ENCODE assay signal across 8 cellular contexts in the genomic region with DNA sequence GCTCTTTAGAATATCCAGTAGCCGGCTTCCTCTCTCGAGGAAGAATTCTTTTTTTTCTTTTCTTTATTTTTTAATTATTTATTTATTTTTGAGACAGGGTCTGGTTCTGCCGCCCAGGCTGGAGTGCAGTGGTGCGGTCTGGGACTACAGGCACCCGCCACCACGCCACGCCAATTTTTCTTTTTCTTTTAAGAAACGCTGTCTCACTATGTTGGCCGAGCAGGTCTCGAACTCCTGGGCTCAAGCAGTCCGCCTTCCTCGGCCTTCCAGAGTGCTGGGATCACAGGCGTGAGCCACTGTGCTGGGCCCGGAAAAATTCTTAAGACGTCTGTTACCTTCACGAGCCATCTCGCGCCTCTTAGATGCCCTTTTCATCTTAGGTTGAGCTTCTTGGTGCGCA. TPM values are rescaled to one million over a fixed set of nuclear protein-coding genes. Genes with fewer than 3 reads are reported as not detected.
DNase-seq lines count a peak whose midpoint lies in the region; ATAC-seq, FAIRE-seq and TF ChIP-seq lines count a peak whose summit lies in the region.

No MANE protein-coding gene starts in this region.

- peaks cover 31% of the 10 kb centered on the region for H4K20me1 ChIP-seq in HepG2 (ENCODE audit: insufficient read depth, low read length)

- ATAC-seq in HepG2, result no peak
- no peak for ATAC-seq in HG02759 (IDR thresholded peaks at IDR 0.05; ENCODE audit: unreplicated experiment)
- no peak for ATAC-seq in HG02588 (IDR thresholded peaks at IDR 0.05; ENCODE audit: unreplicated experiment)

- H3K4me3 Mint-ChIP-seq in activated CD4-positive, alpha-beta T cell treated with anti-CD3 and anti-CD28 coated beads, Interleukin-2, amount 10 ng/mL, durations not matched to agents 7 days and 5 days, result peak overlapping the region; percentile 76

- H3K4me1 Mint-ChIP-seq in activated CD4-positive, alpha-beta T cell treated with anti-CD3 and anti-CD28 coated beads, Interleukin-2, amount 10 ng/mL, durations not matched to agents 7 days and 5 days, result peaks cover 26% of the 10 kb centered on the region

- FAIRE-seq in HepG2 (lab: Jason Lieb, UNC), result no peak

- TSS peak; percentile 74 for BruUV-seq in HepG2 (replicated peaks; lab: Mats Ljungman, UMichigan)

- TF ChIP-seq EP300 in HepG2 (IDR thresholded peaks at IDR 0.05; ENCODE audit: low read depth in 2 of 2, low read length in 2 of 2) (no peak), HepG2 (CRISPR knock-in tag; IDR thresholded peaks at IDR 0.05; ENCODE audit: borderline replicate concordance) (no peak)

- peak overlapping the region; percentile 92 for H3K27ac Mint-ChIP-seq in activated CD4-positive, alpha-beta T cell treated with anti-CD3 and anti-CD28 coated beads, Interleukin-2, amount 10 ng/mL, durations not matched to agents 7 days and 5 days

- POLR2A ChIA-PET in activated CD4-positive, alpha-beta T cell treated with anti-CD3 and anti-CD28 coated beads, Interleukin-2, amount 10 ng/mL, durations not matched to agents 7 days and 5 days (lab: Charles Lee), result no interaction called here
- POLR2A ChIA-PET in HepG2 (lab: Yijun Ruan, JAX), result no interaction called here

- H3K36me3 Mint-ChIP-seq in activated CD4-positive, alpha-beta T cell treated with anti-CD3 and anti-CD28 coated beads, Interleukin-2, amount 10 ng/mL, durations not matched to agents 7 days and 5 days (ENCODE audit: low read depth), result no peaks in the 10 kb centered on the region

- H3K4me2 ChIP-seq in HepG2 (ENCODE audit: low read depth, low read length), result peak overlapping the region; percentile 99

- in situ Hi-C loops in HepG2 (cut with HindIII; ENCODE audit: extremely low pct_ligation_motif_present, low pct_unique_long_range_greater_than_20kb), result no loop called here

- whole genome bisulfite sequencing in HepG2 (ENCODE audit: low lambda C conversion rate), result 97% methylated on average over 19 of the region's 19 CpGs
- 60 to 70% methylated on average over 19 of the region's 19 CpGs for WGBS in testis, 2 donors

- intact Hi-C loops in ascending aorta (cut with DNase I), result loop anchor here (2.0 to 5.0 kb wide), 6 partner anchors 151 to 349 kb away; partner anchors contain the start of genes ACTR1B and COX5B
- intact Hi-C loops in HepG2 (cut with micrococcal nuclease; ENCODE audit: unreplicated experiment), result loop anchor here (10.0 kb wide), 1 partner anchor 268 kb away; no protein-coding TSS in a partner anchor
- intact Hi-C loops in testis (cut with DNase I; ENCODE audit: low total_unique reads), result no loop called here

- no peak for DNase-seq in activated CD4-positive, alpha-beta T cell treated with anti-CD3 and anti-CD28 coated beads, Interleukin-2, amount 10 ng/mL, durations not matched to agents 7 days and 5 days
- no peak for DNase-seq in activated CD4-positive, alpha-beta T cell treated with anti-CD3 and anti-CD28 coated beads, Interleukin-2, amount 50 U/mL, for 1 hour
- no peak for DNase-seq in ascending aorta (ENCODE audit: low spot score in 2 of 2)
- DNase-seq in HepG2 (ENCODE audit: low spot score), result no peak
- DNase-seq in testis, result peak; percentile 21
- no peak for DNase-seq in EL

- H3K27me3 ChIP-seq in ascending aorta (no peaks in the 10 kb centered on the region), HepG2 (ENCODE audit: control insufficient read depth in 1 of 2, insufficient read depth in 2 of 2, low read length in 2 of 2) (no peaks in the 10 kb centered on the region; a peak in 1 of 5 replicates), testis (no peaks in the 10 kb centered on the region)

- TF ChIP-seq CTCF in ascending aorta (IDR thresholded peaks at IDR 0.05) (no peak), HepG2 (CRISPR knock-in tag; IDR thresholded peaks at IDR 0.05) (no peak), testis (IDR thresholded peaks at IDR 0.05) (no peak)

- H3K79me2 ChIP-seq in HepG2 (ENCODE audit: insufficient read depth, low read length), result peaks cover 37% of the 10 kb centered on the region

- H3K27me3 Mint-ChIP-seq in activated CD4-positive, alpha-beta T cell treated with anti-CD3 and anti-CD28 coated beads, Interleukin-2, amount 10 ng/mL, durations not matched to agents 7 days and 5 days, result peaks cover 2% of the 10 kb centered on the region

- H3K4me1 ChIP-seq in ascending aorta (peaks cover 0 to 12% of the 10 kb centered on the region in 2 donors), HepG2 (ENCODE audit: insufficient read depth, low read length) (peaks cover 63% of the 10 kb centered on the region), testis (peaks cover 18% of the 10 kb centered on the region)

- TF ChIP-seq RAD21 in HepG2 (CRISPR knock-in tag; IDR thresholded peaks at IDR 0.05), result no peak

- H3K9ac ChIP-seq in HepG2 (ENCODE audit: insufficient read depth, low read depth, low read length), result peak overlapping the region; percentile 98

- no peaks in the 10 kb centered on the region for H3K9me3 ChIP-seq in ascending aorta
- H3K9me3 ChIP-seq in HepG2 (ENCODE audit: low read length), result no peaks in the 10 kb centered on the region
- H3K9me3 ChIP-seq in testis, result no peaks in the 10 kb centered on the region

- H3K4me3 ChIP-seq in ascending aorta (peak overlapping the region; percentile 68 to 91), HepG2 (replicated peaks in 1 of 3; ENCODE audit: insufficient read depth in 1 of 3, low read depth in 2 of 3, low read length in 3 of 3) (peak overlapping the region; percentile 86 to 100 (median 98)), testis (peak overlapping the region; percentile 84 to 98)

- H3K36me3 ChIP-seq in ascending aorta, result no peaks in the 10 kb centered on the region
- H3K36me3 ChIP-seq in HepG2 (replicated peaks in 1 of 2; ENCODE audit: control insufficient read depth in 1 of 2, insufficient read depth in 2 of 2, low read length in 2 of 2), result no peaks in the 10 kb centered on the region
- no peaks in the 10 kb centered on the region for H3K36me3 ChIP-seq in testis (ENCODE audit: low read depth, missing control alignments)

- H2AFZ ChIP-seq in HepG2 (ENCODE audit: low read length), result peak overlapping the region; percentile 87

- H3K27ac ChIP-seq in ascending aorta, result peak overlapping the region; percentile 94 to 97
- H3K27ac ChIP-seq in HepG2 (ENCODE audit: extremely low read length, insufficient read depth, low read length), result peak overlapping the region; percentile 96
- H3K27ac ChIP-seq in testis, result peak overlapping the region; percentile 95 to 99

- no peak for TF ChIP-seq POLR2A in HepG2 (IDR thresholded peaks at IDR 0.05; ENCODE audit: insufficient read depth in 1 of 2, low read depth in 2 of 2, low read length in 2 of 2)
- no peak for TF ChIP-seq POLR2A in testis (IDR thresholded peaks at IDR 0.05)

- H3K9me3 Mint-ChIP-seq in activated CD4-positive, alpha-beta T cell treated with anti-CD3 and anti-CD28 coated beads, Interleukin-2, amount 10 ng/mL, durations not matched to agents 7 days and 5 days, result no peaks in the 10 kb centered on the region

- CTCF ChIA-PET in activated CD4-positive, alpha-beta T cell treated with anti-CD3 and anti-CD28 coated beads, Interleukin-2, amount 10 ng/mL, durations not matched to agents 7 days and 5 days (lab: Charles Lee), result interaction anchor here (1.4 to 1.5 kb wide), 2 partner anchors 14 to 23 kb away, joined by 3 to 4 read pairs; no protein-coding TSS in a partner anchor
- CTCF ChIA-PET in HepG2 (lab: Yijun Ruan, JAX; ENCODE audit: low intra/inter-chr PET ratio, low total read pairs), result no interaction called here

TF ChIP-seq in HepG2, 621 proteins besides CTCF, POLR2A, EP300 and RAD21 (continues in another document):
- TF ChIP-seq MED1 (CRISPR knock-in tag; IDR thresholded peaks at IDR 0.05) (no peak), ZNF546 (CRISPR knock-in tag; conservative IDR thresholded peaks at IDR 0.05) (no peak), ARID2 (CRISPR knock-in tag; IDR thresholded peaks at IDR 0.05; ENCODE audit: borderline replicate concordance) (0 out of 2 replicates have a peak, but pooled peaks have one; percentile 59)

RNA-seq across cellular contexts. Expression of gene TMEM131, which starts 0.9 kb away (rescaled TPM):
- total RNA-seq in activated CD4-positive, alpha-beta T cell treated with anti-CD3 and anti-CD28 coated beads, Interleukin-2, amount 10 ng/mL, durations not matched to agents 7 days and 5 days, result 10 to 100 TPM; 39.7 to 40.6 TPM
- total RNA-seq in ascending aorta, result 20.0 TPM
- 17.4 and 19.5 TPM in 2 replicates for total RNA-seq in HepG2 (2016; rRNA removed; fragmentation: Illumina TruSeq; extraction: Trizol)
- 6.2 and 6.7 TPM in 2 replicates for total RNA-seq in HepG2 (2016; cell fraction: cytosol; rRNA removed; fragmentation: Illumina TruSeq; extraction: Trizol; ENCODE audit: low read depth)
- 14.1 and 19.5 TPM in 2 replicates for total RNA-seq in HepG2 (2016; cell fraction: insoluble cytoplasmic fraction; rRNA removed; fragmentation: Illumina TruSeq; extraction: Trizol)
- total RNA-seq in HepG2 (2016; cell fraction: membrane; rRNA removed; fragmentation: Illumina TruSeq; extraction: Trizol), result 8.9 and 10.2 TPM in 2 replicates
- total RNA-seq in HepG2 (2016; cell fraction: nucleus; rRNA removed; fragmentation: Illumina TruSeq; extraction: Trizol), result 68.2 and 80.1 TPM in 2 replicates
- polyA plus RNA-seq in HepG2 (2011; rRNA removed), result 15.7 and 17.9 TPM in 2 replicates
- 6.6 and 8.8 TPM in 2 replicates for polyA plus RNA-seq in HepG2 (2011; cell fraction: cytosol; rRNA removed)
- 35.1 and 39.4 TPM in 2 replicates for polyA plus RNA-seq in HepG2 (2011; cell fraction: nucleus; rRNA removed)
- 27.9 and 29.1 TPM in 2 replicates for polyA plus RNA-seq in HepG2 (2012)
- polyA plus RNA-seq in HepG2 (2016; cell fraction: cytosol; fragmentation: Illumina TruSeq; extraction: Trizol; ENCODE audit: low read depth), result 1.3 and 1.4 TPM in 2 replicates
- polyA plus RNA-seq in HepG2 (2016; cell fraction: insoluble cytoplasmic fraction; fragmentation: Illumina TruSeq; extraction: Trizol; ENCODE audit: low read depth), result 10.7 and 13.4 TPM in 2 replicates
- polyA plus RNA-seq in HepG2 (2016; cell fraction: membrane; fragmentation: Illumina TruSeq; extraction: Trizol; ENCODE audit: low read depth), result 2.2 and 2.6 TPM in 2 replicates
- polyA plus RNA-seq in HepG2 (2016; cell fraction: nucleus; fragmentation: Illumina TruSeq; extraction: Trizol; ENCODE audit: insufficient read depth, low read depth), result 67.0 and 67.3 TPM in 2 replicates
- 10.3 and 24.5 TPM in 2 replicates for polyA minus RNA-seq in HepG2 (2011; rRNA and poly(A)+ RNA removed; ENCODE audit: low replicate concordance)
- 23.1 and 25.1 TPM in 2 replicates for polyA minus RNA-seq in HepG2 (2011; cell fraction: cytosol; rRNA and poly(A)+ RNA removed)
- 99.1 and 112 TPM in 2 replicates for polyA minus RNA-seq in HepG2 (2011; cell fraction: nucleus; rRNA and poly(A)+ RNA removed)
- 10 to 100 TPM; 49.6 to 54.8 TPM for total RNA-seq in testis
- polyA plus RNA-seq in testis (ENCODE audit: insufficient read depth, low read depth, low replicate concordance), result 35.0 TPM
